ENCODE assay signal across 35 cellular contexts in genomic region chr17:37028040-37028439, GRCh38.
"Had no signal": no experiment of that assay in that cellular context is flagged by ENCODE, and none has a peak within 500 bp of the region (broad histone marks: within the 10 kb centered on the region; RNA-seq: fewer than 3 reads in every experiment).

No MANE protein-coding gene starts in this region.

- H3K9me3 Mint-ChIP-seq: activated CD4-positive, alpha-beta memory T cell treated with anti-CD3 and anti-CD28 coated beads, Interleukin-2, amount 10 ng/mL, durations not matched to agents 7 days and 5 days; activated CD4-positive, alpha-beta T cell treated with anti-CD3 and anti-CD28 coated beads, Interleukin-2, amount 10 ng/mL, durations not matched to agents 7 days and 5 days; activated naive CD4-positive, alpha-beta T cell treated with anti-CD3 and anti-CD28 coated beads for 36 hours; activated naive CD4-positive, alpha-beta T cell treated with anti-CD3 and anti-CD28 coated beads, Interleukin-2, amount 50 U/mL, for 72 hours; activated naive CD8-positive, alpha-beta T cell treated with anti-CD3 and anti-CD28 coated beads for 36 hours; activated T-cell treated with anti-CD3 and anti-CD28 coated beads, Interleukin-2, amount 50 U/mL, for 4 hours; activated T-cell treated with anti-CD3 and anti-CD28 coated beads, Interleukin-2, amount 50 U/mL, for 72 hours; activated T-helper 1 cell treated with anti-CD3 and anti-CD28 coated beads, Interleukin-12 subunit alpha, Interleukin-12 subunit beta, Interleukin-2, Interleukin-4 antibody, amounts not matched to agents 30 ng/mL and 10 ng/mL and 1 ng/mL, durations not matched to agents 14 hours and 24 hours and 36 hours; activated T-helper 17 cell treated with anti-CD3 and anti-CD28 coated beads, Interleukin-2, amount 50 U/mL, for 72 hours; T-helper 1 cell treated with Interleukin-12 subunit alpha and Interleukin-12 subunit beta and Interleukin-4 antibody, amounts not matched to agents 30 μg/mL and 1 μg/mL, for 36 hours had no signal

- H3K4me3 Mint-ChIP-seq: activated CD4-positive, alpha-beta memory T cell treated with anti-CD3 and anti-CD28 coated beads, Interleukin-2, amount 10 ng/mL, durations not matched to agents 7 days and 5 days; activated CD4-positive, alpha-beta T cell treated with anti-CD3 and anti-CD28 coated beads for 36 hours; activated CD4-positive, alpha-beta T cell treated with anti-CD3 and anti-CD28 coated beads, Interleukin-2, amount 10 ng/mL, durations not matched to agents 7 days and 5 days; activated naive CD4-positive, alpha-beta T cell treated with anti-CD3 and anti-CD28 coated beads for 36 hours; activated naive CD8-positive, alpha-beta T cell treated with anti-CD3 and anti-CD28 coated beads for 36 hours; activated T-cell treated with anti-CD3 and anti-CD28 coated beads, Interleukin-2, amount 50 U/mL, for 4 hours; activated T-cell treated with anti-CD3 and anti-CD28 coated beads, Interleukin-2, amount 50 U/mL, for 72 hours; activated T-helper 1 cell treated with anti-CD3 and anti-CD28 coated beads, Interleukin-12 subunit alpha, Interleukin-12 subunit beta, Interleukin-2, Interleukin-4 antibody, amounts not matched to agents 30 ng/mL and 10 ng/mL and 1 ng/mL, durations not matched to agents 14 hours and 24 hours and 36 hours; activated T-helper 17 cell treated with anti-CD3 and anti-CD28 coated beads, Interleukin-2, amount 50 U/mL, for 72 hours; T-helper 1 cell treated with Interleukin-12 subunit alpha and Interleukin-12 subunit beta and Interleukin-4 antibody, amounts not matched to agents 30 μg/mL and 1 μg/mL, for 36 hours had no signal

- H3K4me1 ChIP-seq: adrenal gland, body of pancreas, breast epithelium had no signal

- H3K27me3 Mint-ChIP-seq: activated CD4-positive, alpha-beta memory T cell treated with anti-CD3 and anti-CD28 coated beads, Interleukin-2, amount 10 ng/mL, durations not matched to agents 7 days and 5 days; activated CD4-positive, alpha-beta T cell treated with anti-CD3 and anti-CD28 coated beads for 36 hours; activated CD4-positive, alpha-beta T cell treated with anti-CD3 and anti-CD28 coated beads, Interleukin-2, amount 10 ng/mL, durations not matched to agents 7 days and 5 days; activated naive CD8-positive, alpha-beta T cell treated with anti-CD3 and anti-CD28 coated beads for 36 hours; activated T-helper 17 cell treated with anti-CD3 and anti-CD28 coated beads, Interleukin-2, amount 50 U/mL, for 72 hours had no signal

- H3K36me3 ChIP-seq: adrenal gland, brain microvascular endothelial cell, breast epithelium had no signal

- H3K4me3 ChIP-seq: adrenal gland, body of pancreas, breast epithelium had no signal

- H3K9me3 ChIP-seq: adrenal gland, body of pancreas, breast epithelium had no signal

- FAIRE-seq: astrocyte, colon, TTC549 had no signal

- H3K27ac Mint-ChIP-seq: activated CD4-positive, alpha-beta memory T cell treated with anti-CD3 and anti-CD28 coated beads, Interleukin-2, amount 10 ng/mL, durations not matched to agents 7 days and 5 days; activated CD4-positive, alpha-beta T cell treated with anti-CD3 and anti-CD28 coated beads for 36 hours; activated CD4-positive, alpha-beta T cell treated with anti-CD3 and anti-CD28 coated beads, Interleukin-2, amount 10 ng/mL, durations not matched to agents 7 days and 5 days; activated naive CD4-positive, alpha-beta T cell treated with anti-CD3 and anti-CD28 coated beads for 36 hours; activated naive CD4-positive, alpha-beta T cell treated with anti-CD3 and anti-CD28 coated beads, Interleukin-2, amount 50 U/mL, for 72 hours; activated naive CD8-positive, alpha-beta T cell treated with anti-CD3 and anti-CD28 coated beads for 36 hours; activated T-cell treated with anti-CD3 and anti-CD28 coated beads, Interleukin-2, amount 50 U/mL, for 72 hours; activated T-helper 1 cell treated with anti-CD3 and anti-CD28 coated beads, Interleukin-12 subunit alpha, Interleukin-12 subunit beta, Interleukin-2, Interleukin-4 antibody, amounts not matched to agents 30 ng/mL and 10 ng/mL and 1 ng/mL, durations not matched to agents 14 hours and 24 hours and 36 hours; activated T-helper 17 cell treated with anti-CD3 and anti-CD28 coated beads, Interleukin-2, amount 50 U/mL, for 72 hours; T-helper 1 cell treated with Interleukin-12 subunit alpha and Interleukin-12 subunit beta and Interleukin-4 antibody, amounts not matched to agents 30 μg/mL and 1 μg/mL, for 36 hours had no signal

- ATAC-seq: activated CD4-positive, alpha-beta T cell treated with anti-CD3 and anti-CD28 coated beads for 36 hours; activated CD4-positive, CD25-positive, alpha-beta regulatory T cell treated with anti-CD3 and anti-CD28 coated beads, Interleukin-2, amount 50 U/mL, for 24 hours; activated naive CD4-positive, alpha-beta T cell treated with anti-CD3 and anti-CD28 coated beads, Interleukin-2, amount 50 U/mL, for 72 hours; activated T-cell treated with anti-CD3 and anti-CD28 coated beads, Interleukin-2, amount 50 U/mL, for 4 hours; activated T-cell treated with anti-CD3 and anti-CD28 coated beads, Interleukin-2, amount 50 U/mL, for 72 hours; activated T-helper 17 cell treated with anti-CD3 and anti-CD28 coated beads, Interleukin-2, amount 50 U/mL, for 72 hours; body of pancreas had no signal

- H3K27ac ChIP-seq: adrenal gland, body of pancreas, brain microvascular endothelial cell, breast epithelium, VCaP had no signal

- H3K27me3 ChIP-seq: adrenal gland, body of pancreas, brain microvascular endothelial cell, breast epithelium had no signal

- DNase-seq: activated CD4-positive, alpha-beta memory T cell treated with anti-CD3 and anti-CD28 coated beads, Interleukin-2, amount 10 ng/mL, durations not matched to agents 7 days and 5 days; activated CD4-positive, alpha-beta T cell treated with anti-CD3 and anti-CD28 coated beads for 1 hour; activated CD4-positive, alpha-beta T cell treated with anti-CD3 and anti-CD28 coated beads for 36 hours; activated CD4-positive, alpha-beta T cell treated with anti-CD3 and anti-CD28 coated beads for 48 hours; activated CD4-positive, alpha-beta T cell treated with anti-CD3 and anti-CD28 coated beads, Interleukin-2, amount 10 ng/mL, durations not matched to agents 7 days and 5 days; activated CD4-positive, alpha-beta T cell treated with anti-CD3 and anti-CD28 coated beads, Interleukin-2, amount 50 U/mL, for 48 hours; activated CD4-positive, CD25-positive, alpha-beta regulatory T cell; activated CD8-positive, alpha-beta memory T cell treated with anti-CD3 and anti-CD28 coated beads, Interleukin-2, amount 50 U/mL, for 4 hours; activated effector memory CD4-positive, alpha-beta T cell treated with anti-CD3 and anti-CD28 coated beads, Interleukin-2, amount 50 U/mL, for 16 hours; activated gamma-delta T cell treated with Interleukin-2 at 50 U/mL for 16 hours; activated naive CD4-positive, alpha-beta T cell; activated naive CD4-positive, alpha-beta T cell treated with anti-CD3 and anti-CD28 coated beads for 36 hours; activated naive CD4-positive, alpha-beta T cell treated with anti-CD3 and anti-CD28 coated beads, Interleukin-2, amount 50 U/mL, for 16 hours; activated naive CD8-positive, alpha-beta T cell treated with anti-CD3 and anti-CD28 coated beads for 36 hours; activated T-cell treated with anti-CD3 and anti-CD28 coated beads for 4 hours; activated T-cell treated with anti-CD3 and anti-CD28 coated beads, Interleukin-2, amount 50 U/mL, for 1 hour; activated T-cell treated with anti-CD3 and anti-CD28 coated beads, Interleukin-2, amount 50 U/mL, for 4 hours; activated T-cell treated with anti-CD3 and anti-CD28 coated beads, Interleukin-2, amount 50 U/mL, for 72 hours; adrenal gland; amniotic stem cell; aorta; body of pancreas; brain microvascular endothelial cell; central memory CD4-positive, alpha-beta T cell; T-helper 1 cell had no signal
